In genomic region chr5:157528036-157528632, GRCh38 we compare ENCODE assay signal across 10 cellular contexts. TPM values are rescaled to one million over a fixed set of nuclear protein-coding genes. Genes with fewer than 3 reads are reported as not detected.
DNase-seq lines count a peak whose midpoint lies in the region; ATAC-seq and TF ChIP-seq lines count a peak whose summit lies in the region.
"Had no signal": no experiment of that assay in that cellular context is flagged by ENCODE, and none has a peak within 500 bp of the region (broad histone marks: within the 10 kb centered on the region; RNA-seq: fewer than 3 reads in every experiment).

No MANE protein-coding gene starts in this region.

- no peak overlapping the region for H3K4me3 ChIP-seq in GM23338
- peak overlapping the region; percentile 38 for H3K4me3 ChIP-seq in rectal smooth muscle tissue (ENCODE audit: low read length)
- no peak overlapping the region for H3K4me3 ChIP-seq in foreskin fibroblast (ENCODE audit: low read depth in 1 of 2, low read length in 2 of 2)

- H3K27me3 ChIP-seq in GM23338 (ENCODE audit: insufficient read depth) (no peaks in the 10 kb centered on the region), rectal smooth muscle tissue (ENCODE audit: control insufficient read depth, insufficient read depth, low read length) (no peaks in the 10 kb centered on the region)

- H3K9me3 Mint-ChIP-seq in GM23338 = no peaks in the 10 kb centered on the region
- no peaks in the 10 kb centered on the region for H3K9me3 Mint-ChIP-seq in activated B cell treated with CpG ODN at 0.5 μM for 24 hours
- H3K9me3 Mint-ChIP-seq: CD4-positive, alpha-beta T cell had no signal

- H3K27me3 Mint-ChIP-seq in GM23338 (ENCODE audit: insufficient read depth, low read depth, poor library complexity) = peaks cover 6% of the 10 kb centered on the region
- H3K27me3 Mint-ChIP-seq in activated B cell treated with CpG ODN at 0.5 μM for 24 hours = no peaks in the 10 kb centered on the region
- H3K27me3 Mint-ChIP-seq: CD4-positive, alpha-beta T cell had no signal

- H3K27ac ChIP-seq in GM23338 (ENCODE audit: low read depth) (no peak overlapping the region), rectal smooth muscle tissue (ENCODE audit: low read depth, low read length) (peak overlapping the region; percentile 66)

- TF ChIP-seq CTCF in GM23338 (conservative IDR thresholded peaks at IDR 0.05; ENCODE audit: low read depth in 2 of 2) (peak in 1 of 2 experiments; percentile 43; a peak in 2 of 4 replicates), activated B cell treated with CpG ODN at 0.5 μM for 24 hours (IDR thresholded peaks at IDR 0.05) (no peak), foreskin fibroblast (IDR thresholded peaks at IDR 0.05; ENCODE audit: low read depth, low read length) (no peak)

- H3K27ac Mint-ChIP-seq in GM23338 (peak overlapping the region; percentile 74; the same call in 1 of the 2 replicates), activated B cell treated with CpG ODN at 0.5 μM for 24 hours (peak overlapping the region; percentile 61)
- H3K27ac Mint-ChIP-seq: CD4-positive, alpha-beta T cell had no signal

- H3K9me2 ChIP-seq in GM23338 (ENCODE audit: insufficient read depth) = no peaks in the 10 kb centered on the region

- no peaks in the 10 kb centered on the region for H4K20me1 ChIP-seq in GM23338 (replicated peaks; ENCODE audit: insufficient read depth)

- no peaks in the 10 kb centered on the region for H3K79me2 ChIP-seq in GM23338 (replicated peaks; ENCODE audit: insufficient read depth)

- no peaks in the 10 kb centered on the region for H3F3A ChIP-seq in GM23338 (replicated peaks; ENCODE audit: low read depth)

- H3K4me1 ChIP-seq in GM23338 (ENCODE audit: insufficient read depth) = no peaks in the 10 kb centered on the region
- peaks cover 35% of the 10 kb centered on the region for H3K4me1 ChIP-seq in rectal smooth muscle tissue (ENCODE audit: control insufficient read depth, insufficient read depth, low read length)

- CTCF ChIA-PET in activated B cell treated with CpG ODN at 0.5 μM for 24 hours (lab: Charles Lee) = interaction anchor here (1.7 kb wide), 1 partner anchor 215 kb away, joined by 4 read pairs; no protein-coding TSS in a partner anchor

- ATAC-seq in GM23338 = peak; percentile 70
- no peak for ATAC-seq in activated B cell treated with CpG ODN at 0.5 μM for 24 hours (ENCODE audit: low read depth)
- ATAC-seq in left cardiac atrium = peak; percentile 35 to 63

- POLR2A ChIA-PET in activated B cell treated with CpG ODN at 0.5 μM for 24 hours (lab: Charles Lee) = interaction anchor here (0.6 kb wide), 1 partner anchor 10 kb away, joined by 3 read pairs; no protein-coding TSS in a partner anchor

- peaks cover 7% of the 10 kb centered on the region; the same call in 2 of the 3 replicates for H3K36me3 Mint-ChIP-seq in GM23338 (ENCODE audit: low read depth)
- peaks cover 96% of the 10 kb centered on the region for H3K36me3 Mint-ChIP-seq in activated B cell treated with CpG ODN at 0.5 μM for 24 hours (ENCODE audit: low read depth)

- DNase-seq in GM23338 (ENCODE audit: low spot score) (peak; percentile 62), activated B cell treated with CpG ODN at 0.5 μM for 24 hours (no peak), left cardiac atrium (no peak), GOT3 (lab: John Stamatoyannopoulos, UW) (no peak), hepatic stellate cell (ENCODE audit: low spot score) (no peak), A172 (ENCODE audit: low spot score) (no peak), foreskin fibroblast (no peak)
- DNase-seq: CD4-positive, alpha-beta T cell; NCI-H1105 treated with DMSO at 0.1 percent for 48 hours had no signal

- H3K4me1 Mint-ChIP-seq in GM23338 = peaks cover 11% of the 10 kb centered on the region
- peaks cover 83% of the 10 kb centered on the region for H3K4me1 Mint-ChIP-seq in activated B cell treated with CpG ODN at 0.5 μM for 24 hours

- intact Hi-C loops in activated B cell treated with CpG ODN at 0.5 μM for 24 hours (cut with micrococcal nuclease) (no loop called here), left cardiac atrium (cut with DNase I) (loop anchor here in 1 of 2 donors (10.0 kb wide), 1 partner anchor 47 kb away; the partner anchor contains the start of gene ADAM19)

- H3K4me3 Mint-ChIP-seq in GM23338 = no peak overlapping the region
- H3K4me3 Mint-ChIP-seq in activated B cell treated with CpG ODN at 0.5 μM for 24 hours = no peak overlapping the region
- H3K4me3 Mint-ChIP-seq: CD4-positive, alpha-beta T cell had no signal

- H3K36me3 ChIP-seq in GM23338 (ENCODE audit: insufficient read depth) (no peaks in the 10 kb centered on the region), rectal smooth muscle tissue (ENCODE audit: control insufficient read depth, insufficient read depth, low read length) (no peaks in the 10 kb centered on the region)

- no peak overlapping the region for H3K4me2 ChIP-seq in GM23338

- H3K9ac ChIP-seq in rectal smooth muscle tissue (ENCODE audit: low read length) = no peak overlapping the region

- no peak overlapping the region for H2AFZ ChIP-seq in GM23338

TF ChIP-seq in GM23338, 12 proteins besides CTCF, POLR2A, EP300 and RAD21 (continues in another document):
- TF ChIP-seq REST (IDR thresholded peaks at IDR 0.05; ENCODE audit: unreplicated experiment) (no peak), STAT1 (IDR thresholded peaks at IDR 0.05; ENCODE audit: unreplicated experiment) (no peak), POLR2AphosphoS5 (IDR thresholded peaks at IDR 0.05; ENCODE audit: low read depth) (no peak), ZNF331 (CRISPR knock-in tag; IDR thresholded peaks at IDR 0.05; ENCODE audit: low read depth) (no peak), EZH2 (IDR thresholded peaks at IDR 0.05; ENCODE audit: low read depth, unreplicated experiment) (no peak), ETS1 (IDR thresholded peaks at IDR 0.05) (no peak), JUNB (IDR thresholded peaks at IDR 0.05; ENCODE audit: unreplicated experiment) (no peak), NANOG (IDR thresholded peaks at IDR 0.05; ENCODE audit: borderline replicate concordance) (no peak), ZNF114 (CRISPR knock-in tag; IDR thresholded peaks at IDR 0.05) (no peak)

RNA-seq across cellular contexts. Expression of gene ADAM19, which starts 47.4 kb away (rescaled TPM):
- 13.2 and 13.3 TPM in 2 replicates for total RNA-seq in GM23338 (2014; rRNA removed; shearing (Covaris generic))
- 9.1 and 10.0 TPM in 2 replicates for polyA plus RNA-seq in GM23338 (2016; fragmentation: Nextera tagmentation; extraction: Ambion mirVana)
- total RNA-seq in activated B cell treated with CpG ODN at 0.5 μM for 24 hours (115 and 136 TPM in 2 replicates), left cardiac atrium (10 to 100 TPM; 19.0 to 57.5 TPM)
- 43.1 and 50.3 TPM in 2 replicates for total RNA-seq in A172 (2014; rRNA removed; shearing (Covaris generic))
